ENCODE assay signal across 15 cellular contexts in the genomic region with DNA sequence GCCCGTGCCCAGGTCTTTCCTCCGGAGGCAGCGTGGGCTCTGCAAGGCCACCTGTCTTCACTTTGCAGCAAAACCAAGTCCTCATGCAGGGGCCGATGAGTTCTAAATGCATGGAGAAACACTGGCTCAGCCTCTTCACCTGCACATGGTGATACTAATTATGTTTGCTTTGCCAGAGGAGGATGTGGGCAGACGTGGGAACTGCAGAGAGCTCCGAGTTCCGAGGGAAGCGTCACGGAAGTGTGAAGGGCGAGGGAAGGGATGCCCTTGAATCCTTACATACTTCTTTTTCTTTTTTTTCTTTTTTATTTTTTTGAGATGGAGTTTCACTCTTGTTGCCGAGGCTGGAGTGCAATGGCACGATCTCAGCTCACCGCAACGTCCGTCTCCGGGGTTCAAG.
DNase-seq lines count a peak whose midpoint lies in the region; ATAC-seq lines count a peak whose summit lies in the region.
"Had no signal": no experiment of that assay in that cellular context is flagged by ENCODE, and none has a peak within 500 bp of the region (broad histone marks: within the 10 kb centered on the region; RNA-seq: fewer than 3 reads in every experiment).

No MANE protein-coding gene starts in this region.

- no peak overlapping the region for H3K4me3 ChIP-seq in HAP-1
- H3K4me3 ChIP-seq: BLaER1 treated with 17β-estradiol and CSF1 and Interleukin-3, amounts not matched to agents 10 nM and 100 nM had no signal

- no peaks in the 10 kb centered on the region for H3K36me3 ChIP-seq in HAP-1 (replicated peaks)
- H3K36me3 ChIP-seq: BLaER1 treated with 17β-estradiol and CSF1 and Interleukin-3, amounts not matched to agents 10 nM and 100 nM had no signal

- peak in 2 of 3 experiments; percentile 50 to 57 for DNase-seq in NCI-H1417 (lab: John Stamatoyannopoulos, UW)
- DNase-seq in NCI-H1417 treated with DMSO at 0.1 percent for 48 hours (lab: John Stamatoyannopoulos, UW): no peak
- peak; percentile 70 for DNase-seq in NCI-H510A treated with DMSO at 0.1 percent for 48 hours (lab: John Stamatoyannopoulos, UW)
- peak in 25 of 42 donors; percentile 5 to 74 (median 37) for DNase-seq in head of caudate nucleus
- peak; percentile 20 for DNase-seq in occipital lobe (lab: John Stamatoyannopoulos, UW)
- DNase-seq in DMS 273 treated with DMSO at 0.1 percent for 48 hours (lab: John Stamatoyannopoulos, UW): no peak
- no peak for DNase-seq in HAP-1 (ENCODE audit: low spot score in 2 of 2)
- DNase-seq: Calu3; CD8-positive, alpha-beta T cell; GDM1; GOT3; H9; KG1 had no signal

- H3K9me3 ChIP-seq in HAP-1: no peaks in the 10 kb centered on the region

- H3K4me1 ChIP-seq in HAP-1: no peaks in the 10 kb centered on the region

- no peaks in the 10 kb centered on the region for H3K27me3 ChIP-seq in HAP-1 (ENCODE audit: low read depth)
- H3K27me3 ChIP-seq: BLaER1 treated with 17β-estradiol and CSF1 and Interleukin-3, amounts not matched to agents 10 nM and 100 nM had no signal

- in situ Hi-C loops in HAP-1 (cut with MboI; ENCODE audit: low sequenced_read_pairs): no loop called here

- intact Hi-C loops in head of caudate nucleus (cut with DNase I): no loop called here

- no peak for ATAC-seq in HG03039 (IDR thresholded peaks at IDR 0.05; ENCODE audit: unreplicated experiment)
- ATAC-seq: CD8-positive, alpha-beta T cell had no signal

Comparison
In these comparisons a context has a peak if more than half of its experiments do, and no peak if none do; other contexts are left out.
1. DNase-seq: peak in NCI-H1417 (2 of 3), NCI-H510A treated with DMSO at 0.1 percent for 48 hours (single experiment), head of caudate nucleus (25 of 42) and occipital lobe (single experiment); none in NCI-H1417 treated with DMSO at 0.1 percent for 48 hours (single experiment), DMS 273 treated with DMSO at 0.1 percent for 48 hours (single experiment) and HAP-1 (0 of 2).